Comparison of ENCODE assay signal across 11 cellular contexts in genomic region chr12:116244001-116244400, GRCh38. TPM values are rescaled to one million over a fixed set of nuclear protein-coding genes. Genes with fewer than 3 reads are reported as not detected.
DNase-seq lines count a peak whose midpoint lies in the region; ATAC-seq and TF ChIP-seq lines count a peak whose summit lies in the region.
"Had no signal": no experiment of that assay in that cellular context is flagged by ENCODE, and none has a peak within 500 bp of the region (broad histone marks: within the 10 kb centered on the region; RNA-seq: fewer than 3 reads in every experiment).

No MANE protein-coding gene starts in this region.

- H3K4me1 ChIP-seq in heart left ventricle = peaks cover 11 to 87% (median 59%) of the 10 kb centered on the region in 12 donors
- H3K4me1 ChIP-seq in right atrium auricular region = peaks cover 0 to 59% of the 10 kb centered on the region in 2 donors

- no peak overlapping the region for H3K27ac Mint-ChIP-seq in activated CD8-positive, alpha-beta T cell treated with anti-CD3 and anti-CD28 coated beads, Interleukin-2, amount 10 ng/mL, durations not matched to agents 7 days and 5 days
- peak overlapping the region; percentile 1 for H3K27ac Mint-ChIP-seq in type B pancreatic cell
- H3K27ac Mint-ChIP-seq in activated T-helper 2 cell treated with anti-CD3 and anti-CD28 coated beads, Interferon-gamma antibody, Interleukin-2, Interleukin-4, amounts not matched to agents 10 μg/mL and 5 μg/mL and 100 μg/mL, durations not matched to agents 14 hours and 24 hours and 36 hours = no peak overlapping the region

- ATAC-seq in heart left ventricle (peak in 3 of 4 donors; percentile 22 to 47 (median 43)), left lobe of liver (peak; percentile 29)
- peak; percentile 49 for ATAC-seq in activated CD8-positive, alpha-beta T cell treated with anti-CD3 and anti-CD28 coated beads, Interleukin-2, amount 10 ng/mL, durations not matched to agents 7 days and 5 days

- no peaks in the 10 kb centered on the region for H3K9me3 ChIP-seq in heart left ventricle
- no peaks in the 10 kb centered on the region for H3K9me3 ChIP-seq in right atrium auricular region

- TF ChIP-seq CTCF in heart left ventricle (IDR thresholded peaks at IDR 0.05) (no peak), right atrium auricular region (IDR thresholded peaks at IDR 0.05) (no peak), type B pancreatic cell (conservative IDR thresholded peaks at IDR 0.05) (no peak)

- H3K27me3 Mint-ChIP-seq in activated CD8-positive, alpha-beta T cell treated with anti-CD3 and anti-CD28 coated beads, Interleukin-2, amount 10 ng/mL, durations not matched to agents 7 days and 5 days (ENCODE audit: low read depth) = no peaks in the 10 kb centered on the region
- H3K27me3 Mint-ChIP-seq in type B pancreatic cell = no peaks in the 10 kb centered on the region
- no peaks in the 10 kb centered on the region for H3K27me3 Mint-ChIP-seq in activated T-helper 2 cell treated with anti-CD3 and anti-CD28 coated beads, Interferon-gamma antibody, Interleukin-2, Interleukin-4, amounts not matched to agents 10 μg/mL and 5 μg/mL and 100 μg/mL, durations not matched to agents 14 hours and 24 hours and 36 hours (ENCODE audit: low read depth)

- no peak for TF ChIP-seq POLR2A in heart left ventricle (IDR thresholded peaks at IDR 0.05)

- CTCF ChIA-PET in activated CD8-positive, alpha-beta T cell treated with anti-CD3 and anti-CD28 coated beads, Interleukin-2, amount 10 ng/mL, durations not matched to agents 7 days and 5 days (lab: Charles Lee) = no interaction called here

- H3K36me3 ChIP-seq in heart left ventricle (no peaks in the 10 kb centered on the region), right atrium auricular region (no peaks in the 10 kb centered on the region)

- H3K27ac ChIP-seq in heart left ventricle = peak overlapping the region in 1 of 12 donors; percentile 22
- no peak overlapping the region for H3K27ac ChIP-seq in right atrium auricular region

- 31 to 49% (median 47%) methylated on average over 2 of the region's 2 CpGs for WGBS in heart left ventricle, 4 donors

- peaks cover 9% of the 10 kb centered on the region for H3K36me3 Mint-ChIP-seq in activated CD8-positive, alpha-beta T cell treated with anti-CD3 and anti-CD28 coated beads, Interleukin-2, amount 10 ng/mL, durations not matched to agents 7 days and 5 days (ENCODE audit: low read depth)
- no peaks in the 10 kb centered on the region for H3K36me3 Mint-ChIP-seq in type B pancreatic cell
- no peaks in the 10 kb centered on the region for H3K36me3 Mint-ChIP-seq in activated T-helper 2 cell treated with anti-CD3 and anti-CD28 coated beads, Interferon-gamma antibody, Interleukin-2, Interleukin-4, amounts not matched to agents 10 μg/mL and 5 μg/mL and 100 μg/mL, durations not matched to agents 14 hours and 24 hours and 36 hours (ENCODE audit: low read depth)

- peaks cover 42% of the 10 kb centered on the region for H3K4me1 Mint-ChIP-seq in activated CD8-positive, alpha-beta T cell treated with anti-CD3 and anti-CD28 coated beads, Interleukin-2, amount 10 ng/mL, durations not matched to agents 7 days and 5 days (ENCODE audit: low read depth)
- H3K4me1 Mint-ChIP-seq in type B pancreatic cell (ENCODE audit: unreplicated experiment) = peaks cover 46% of the 10 kb centered on the region
- H3K4me1 Mint-ChIP-seq in activated T-helper 2 cell treated with anti-CD3 and anti-CD28 coated beads, Interferon-gamma antibody, Interleukin-2, Interleukin-4, amounts not matched to agents 10 μg/mL and 5 μg/mL and 100 μg/mL, durations not matched to agents 14 hours and 24 hours and 36 hours (ENCODE audit: low read depth) = peaks cover 42% of the 10 kb centered on the region

- H3K4me3 Mint-ChIP-seq in activated CD8-positive, alpha-beta T cell treated with anti-CD3 and anti-CD28 coated beads, Interleukin-2, amount 10 ng/mL, durations not matched to agents 7 days and 5 days = no peak overlapping the region
- H3K4me3 Mint-ChIP-seq in type B pancreatic cell = no peak overlapping the region
- no peak overlapping the region for H3K4me3 Mint-ChIP-seq in activated T-helper 2 cell treated with anti-CD3 and anti-CD28 coated beads, Interferon-gamma antibody, Interleukin-2, Interleukin-4, amounts not matched to agents 10 μg/mL and 5 μg/mL and 100 μg/mL, durations not matched to agents 14 hours and 24 hours and 36 hours (ENCODE audit: low read depth)

- POLR2A ChIA-PET in activated CD8-positive, alpha-beta T cell treated with anti-CD3 and anti-CD28 coated beads, Interleukin-2, amount 10 ng/mL, durations not matched to agents 7 days and 5 days (lab: Charles Lee) = no interaction called here

- DNase-seq in heart left ventricle = no peak
- no peak for DNase-seq in right atrium auricular region (ENCODE audit: low spot score)
- no peak for DNase-seq in activated CD8-positive, alpha-beta T cell treated with anti-CD3 and anti-CD28 coated beads, Interleukin-2, amount 10 ng/mL, durations not matched to agents 7 days and 5 days
- DNase-seq in left lobe of liver (ENCODE audit: low spot score) = no peak
- no peak for DNase-seq in type B pancreatic cell (ENCODE audit: extremely low spot score, unreplicated experiment)
- no peak for DNase-seq in NCI-H345 treated with DMSO at 0.1 percent for 48 hours (lab: John Stamatoyannopoulos, UW; ENCODE audit: unreplicated experiment)
- no peak for DNase-seq in NCI-H446 (lab: John Stamatoyannopoulos, UW)
- no peak for DNase-seq in activated T-helper 2 cell treated with anti-CD3 and anti-CD28 coated beads, Interferon-gamma antibody, Interleukin-2, Interleukin-4, amounts not matched to agents 10 μg/mL and 5 μg/mL and 100 μg/mL, durations not matched to agents 14 hours and 24 hours and 36 hours (ENCODE audit: low spot score)
- DNase-seq: activated naive CD4-positive, alpha-beta T cell treated with anti-CD3 and anti-CD28 coated beads, Interleukin-2, amount 50 U/mL, for 16 hours; NCI-H1417 treated with DMSO at 0.1 percent for 48 hours; retina had no signal

- H3K27me3 ChIP-seq in heart left ventricle (no peaks in the 10 kb centered on the region), right atrium auricular region (no peaks in the 10 kb centered on the region)

- no peaks in the 10 kb centered on the region for H3K9me3 Mint-ChIP-seq in activated CD8-positive, alpha-beta T cell treated with anti-CD3 and anti-CD28 coated beads, Interleukin-2, amount 10 ng/mL, durations not matched to agents 7 days and 5 days (ENCODE audit: insufficient read depth)
- peaks cover 5% of the 10 kb centered on the region for H3K9me3 Mint-ChIP-seq in type B pancreatic cell
- peaks cover 3% of the 10 kb centered on the region for H3K9me3 Mint-ChIP-seq in activated T-helper 2 cell treated with anti-CD3 and anti-CD28 coated beads, Interferon-gamma antibody, Interleukin-2, Interleukin-4, amounts not matched to agents 10 μg/mL and 5 μg/mL and 100 μg/mL, durations not matched to agents 14 hours and 24 hours and 36 hours

- no peak overlapping the region for H3K4me3 ChIP-seq in heart left ventricle
- no peak overlapping the region for H3K4me3 ChIP-seq in right atrium auricular region

- intact Hi-C loops in heart left ventricle (cut with DNase I) = no loop called here
- intact Hi-C loops in activated T-helper 2 cell treated with anti-CD3 and anti-CD28 coated beads, Interferon-gamma antibody, Interleukin-2, Interleukin-4, amounts not matched to agents 10 μg/mL and 5 μg/mL and 100 μg/mL, durations not matched to agents 14 hours and 24 hours and 36 hours (cut with micrococcal nuclease) = loop anchor here (10.0 kb wide), 1 partner anchor 49 kb away; no protein-coding TSS in a partner anchor

RNA-seq across cellular contexts. Expression of gene MED13L, which starts 33.5 kb away (rescaled TPM):
- total RNA-seq in heart left ventricle (10 to 100 TPM; 48.6 to 84.1 (median 68.7) TPM), right atrium auricular region (10 to 100 TPM; 55.0 to 64.1 TPM), left lobe of liver (41.9 TPM), type B pancreatic cell (ENCODE audit: low replicate concordance) (87.8 and 97.7 TPM in 2 replicates)
- polyA plus RNA-seq in heart left ventricle = 10 to 100 TPM; 12.2 to 20.1 TPM
- 10 to 100 TPM; 74.7 to 76.9 TPM for total RNA-seq in activated CD8-positive, alpha-beta T cell treated with anti-CD3 and anti-CD28 coated beads, Interleukin-2, amount 10 ng/mL, durations not matched to agents 7 days and 5 days
- total RNA-seq in activated T-helper 2 cell treated with anti-CD3 and anti-CD28 coated beads, Interferon-gamma antibody, Interleukin-2, Interleukin-4, amounts not matched to agents 10 μg/mL and 5 μg/mL and 100 μg/mL, durations not matched to agents 14 hours and 24 hours and 36 hours = 49.0 and 52.5 TPM in 2 replicates
